In the genomic region with DNA sequence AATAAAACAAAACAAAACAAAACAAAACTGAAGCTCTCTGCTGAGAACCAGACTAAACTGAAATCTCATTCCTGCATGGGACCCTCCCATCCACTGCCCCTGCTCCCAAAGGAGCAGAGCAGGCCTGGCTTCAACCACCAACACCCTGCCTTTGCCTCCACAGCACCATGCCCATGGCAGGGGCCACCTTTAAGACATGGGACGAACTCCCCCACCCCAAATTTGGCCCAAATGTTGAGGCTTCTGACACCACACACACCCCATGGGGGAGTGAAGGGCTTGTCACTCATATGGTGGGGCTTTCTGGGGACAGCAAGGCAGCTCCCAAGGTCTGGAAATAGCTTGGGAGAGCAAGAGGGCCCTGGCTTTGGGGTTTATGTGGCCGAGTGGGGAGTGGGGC, we compare ENCODE assay signal across 21 cellular contexts.
"Had no signal": no experiment of that assay in that cellular context is flagged by ENCODE, and none has a peak within 500 bp of the region (broad histone marks: within the 10 kb centered on the region; RNA-seq: fewer than 3 reads in every experiment).

No MANE protein-coding gene starts in this region.

- H3K4me3 ChIP-seq: heart right ventricle, ovary, testis, tibial nerve, upper lobe of right lung, vagina had no signal

- H3K36me3 ChIP-seq: heart right ventricle, ovary, tibial nerve, upper lobe of right lung, vagina had no signal

- H3K4me3 Mint-ChIP-seq: endodermal cell; naive thymus-derived CD4-positive, alpha-beta T cell; nephron progenitor cell; stimulated activated memory B cell treated with anti-CD40 and anti-IgM and Interleukin-4, amounts not matched to agents 10 μg/mL and 1 μg/mL and 100 μg/mL, for 72 hours; stimulated activated naive CD8-positive, alpha-beta T cell treated with anti-CD3 and anti-CD28 coated beads, Interleukin-15, Interleukin-2, amounts not matched to agents 100 ng/mL and 50 ng/mL, for 24 hours had no signal

- H3K27me3 ChIP-seq: ovary, testis, vagina had no signal

- FAIRE-seq: colon, frontal cortex, islet of Langerhans had no signal

- DNase-seq: dermis blood vessel endothelial cell; heart right ventricle; hypothalamus; kidney glomerular epithelial cell; mammary epithelial cell; nephron progenitor cell; stimulated activated CD4-positive, alpha-beta T cell treated with anti-CD3 and anti-CD28 coated beads, Interleukin-15, amount 100 ng/mL, for 24 hours; stimulated activated CD4-positive, alpha-beta T cell treated with anti-CD3 and anti-CD28 coated beads, Interleukin-1b, Interleukin-23, amount 100 ng/mL, for 48 hours; stimulated activated CD4-positive, alpha-beta T cell treated with anti-CD3 and anti-CD28 coated beads, Interleukin-4, amount 100 ng/mL, for 24 hours; testis; upper lobe of right lung had no signal

- H3K4me1 Mint-ChIP-seq: endodermal cell; naive thymus-derived CD4-positive, alpha-beta T cell; nephron progenitor cell; stimulated activated memory B cell treated with anti-CD40 and anti-IgM and Interleukin-4, amounts not matched to agents 10 μg/mL and 1 μg/mL and 100 μg/mL, for 72 hours had no signal

- H3K27me3 Mint-ChIP-seq: naive thymus-derived CD4-positive, alpha-beta T cell; stimulated activated naive CD8-positive, alpha-beta T cell treated with anti-CD3 and anti-CD28 coated beads, Interleukin-15, Interleukin-2, amounts not matched to agents 100 ng/mL and 50 ng/mL, for 24 hours had no signal

- H3K9me3 ChIP-seq: ovary, testis, upper lobe of right lung, vagina had no signal

- H3K36me3 Mint-ChIP-seq: naive thymus-derived CD4-positive, alpha-beta T cell; stimulated activated memory B cell treated with anti-CD40 and anti-IgM and Interleukin-4, amounts not matched to agents 10 μg/mL and 1 μg/mL and 100 μg/mL, for 72 hours had no signal

- H3K9me3 Mint-ChIP-seq: stimulated activated naive CD8-positive, alpha-beta T cell treated with anti-CD3 and anti-CD28 coated beads, Interleukin-15, Interleukin-2, amounts not matched to agents 100 ng/mL and 50 ng/mL, for 24 hours had no signal

- H3K27ac Mint-ChIP-seq: endodermal cell; naive thymus-derived CD4-positive, alpha-beta T cell; nephron progenitor cell; stimulated activated memory B cell treated with anti-CD40 and anti-IgM and Interleukin-4, amounts not matched to agents 10 μg/mL and 1 μg/mL and 100 μg/mL, for 72 hours; stimulated activated naive CD8-positive, alpha-beta T cell treated with anti-CD3 and anti-CD28 coated beads, Interleukin-15, Interleukin-2, amounts not matched to agents 100 ng/mL and 50 ng/mL, for 24 hours had no signal

- H3K4me1 ChIP-seq: testis, tibial nerve, upper lobe of right lung, vagina had no signal

- H3K27ac ChIP-seq: heart right ventricle, ovary, testis, tibial nerve, upper lobe of right lung, vagina had no signal
